Comparison of ENCODE assay signal across 1 cellular context in the genomic region with DNA sequence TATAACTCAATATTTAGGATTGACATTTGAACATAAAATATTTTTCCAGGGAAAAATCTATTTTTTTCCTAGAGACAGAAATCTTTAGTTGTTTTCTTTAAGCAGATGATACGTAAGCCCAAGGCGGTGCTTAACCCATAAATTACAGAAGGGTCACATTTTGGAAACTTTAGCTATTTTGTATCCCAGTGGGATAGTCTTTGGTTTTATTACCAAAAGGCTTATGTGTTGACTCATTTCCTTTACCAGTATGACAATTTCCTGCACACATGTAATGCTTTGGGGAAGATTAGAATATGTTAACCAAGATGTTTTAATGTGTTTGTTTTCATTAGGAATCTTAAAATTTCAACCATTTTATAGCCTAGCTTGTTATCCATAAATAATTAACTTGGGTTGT.
TF ChIP-seq lines count a peak whose summit lies in the region.

No MANE protein-coding gene starts in this region.

TF ChIP-seq in A549, 52 proteins besides CTCF, POLR2A, EP300 and RAD21 (continued from another document):
- no peak for TF ChIP-seq PBX3 (IDR thresholded peaks at IDR 0.05)
- no peak for TF ChIP-seq PHF8 (IDR thresholded peaks at IDR 0.05; ENCODE audit: borderline replicate concordance, low read depth)
- TF ChIP-seq JUNB (IDR thresholded peaks at IDR 0.05): no peak
